In genomic region chr17:1783834-1784611, GRCh38 we compare ENCODE assay signal across 8 cellular contexts.
DNase-seq lines count a peak whose midpoint lies in the region; ATAC-seq and TF ChIP-seq lines count a peak whose summit lies in the region.

No MANE protein-coding gene starts in this region.

- peak; percentile 80 for DNase-seq in AG08396 (ENCODE audit: low spot score)
- peak; percentile 62 for DNase-seq in GM13976 (ENCODE audit: low spot score)
- peak; percentile 54 for DNase-seq in SHP77 treated with DMSO at 0.1 percent for 48 hours (lab: John Stamatoyannopoulos, UW)
- DNase-seq in epithelial cell of esophagus (ENCODE audit: low read depth), result peak; percentile 63

- in situ Hi-C loops in GM13976 (cut with MboI; ENCODE audit: low sequenced_read_pairs, unreplicated experiment), result no loop called here

- H3K4me1 ChIP-seq in mucosa of rectum (ENCODE audit: control insufficient read depth in 2 of 2, insufficient read depth in 2 of 2, low read length in 2 of 2), result peaks cover 24 to 41% of the 10 kb centered on the region in 2 donors

- H3K9me3 ChIP-seq in mucosa of rectum (ENCODE audit: control insufficient read depth in 2 of 2, low read length in 2 of 2), result no peaks in the 10 kb centered on the region

- H3K27ac ChIP-seq in mucosa of rectum (ENCODE audit: low read depth in 2 of 2, low read length in 2 of 2), result peak overlapping the region; percentile 91 to 95

- ATAC-seq in GM21786 (IDR thresholded peaks at IDR 0.05; ENCODE audit: unreplicated experiment), result no peak
- no peak for ATAC-seq in GM19455 (IDR thresholded peaks at IDR 0.05; ENCODE audit: unreplicated experiment)
- no peak for ATAC-seq in GM21526 (IDR thresholded peaks at IDR 0.05; ENCODE audit: low FRiP score, unreplicated experiment)

- H3K36me3 ChIP-seq in mucosa of rectum (ENCODE audit: control insufficient read depth in 2 of 2, insufficient read depth in 2 of 2, low read length in 2 of 2), result peaks cover 7 to 22% of the 10 kb centered on the region in 2 donors

- TF ChIP-seq CTCF in GM13976 (IDR thresholded peaks at IDR 0.05; ENCODE audit: borderline replicate concordance, control extremely low read depth, extremely low read depth, insufficient read depth, missing control alignments) (no peak), epithelial cell of esophagus (IDR thresholded peaks at IDR 0.05; ENCODE audit: insufficient read depth, low read depth, low read length, missing control alignments) (peak; percentile 80)

- H3K27me3 ChIP-seq in mucosa of rectum (ENCODE audit: control insufficient read depth in 2 of 2, insufficient read depth in 2 of 2, low read length in 2 of 2), result no peaks in the 10 kb centered on the region

- H3K4me3 ChIP-seq in epithelial cell of esophagus (ENCODE audit: low read length), result no peak overlapping the region
- no peak overlapping the region for H3K4me3 ChIP-seq in mucosa of rectum (ENCODE audit: low read length in 2 of 2)

- H3K9ac ChIP-seq in mucosa of rectum (ENCODE audit: low read depth in 1 of 2, low read length in 2 of 2), result peak overlapping the region; percentile 18 to 70
